8 cellular contexts compared by ENCODE assay signal in the genomic region with DNA sequence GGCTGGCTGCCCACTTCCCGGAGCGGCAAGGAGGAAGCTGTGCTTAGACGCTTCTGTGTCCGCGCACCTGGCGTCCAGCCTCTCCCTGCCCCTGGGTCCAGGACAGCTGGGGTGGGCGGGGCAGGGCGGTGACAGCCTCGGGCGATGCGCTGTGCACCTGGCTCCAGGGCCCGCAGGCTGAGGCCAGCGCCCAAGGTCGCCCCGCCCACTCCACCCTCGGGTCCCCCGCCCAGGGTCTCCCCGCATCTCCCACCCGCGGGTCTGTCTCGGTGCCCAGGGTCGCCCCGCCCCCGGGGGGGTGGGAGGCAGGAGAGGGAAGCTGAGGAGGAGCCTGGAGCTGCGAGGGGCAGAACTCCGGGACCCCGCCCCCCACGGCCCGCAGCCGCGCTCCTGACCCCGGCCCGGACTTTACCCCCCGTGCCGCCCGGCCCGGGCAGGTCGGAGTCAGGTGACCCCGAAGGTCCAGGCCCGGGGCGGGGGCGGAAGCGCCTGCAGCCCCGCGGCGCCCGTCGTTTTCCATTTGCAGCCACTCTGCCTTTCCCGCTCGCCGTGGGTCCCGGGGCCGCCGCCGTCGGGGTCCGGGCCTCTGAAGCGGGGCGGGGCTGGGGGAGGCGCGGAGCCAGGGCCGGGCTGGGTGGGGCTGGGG. TPM values are rescaled to one million over a fixed set of nuclear protein-coding genes. Genes with fewer than 3 reads are reported as not detected.
DNase-seq lines count a peak whose midpoint lies in the region; ATAC-seq and TF ChIP-seq lines count a peak whose summit lies in the region.

A gene with protein sequence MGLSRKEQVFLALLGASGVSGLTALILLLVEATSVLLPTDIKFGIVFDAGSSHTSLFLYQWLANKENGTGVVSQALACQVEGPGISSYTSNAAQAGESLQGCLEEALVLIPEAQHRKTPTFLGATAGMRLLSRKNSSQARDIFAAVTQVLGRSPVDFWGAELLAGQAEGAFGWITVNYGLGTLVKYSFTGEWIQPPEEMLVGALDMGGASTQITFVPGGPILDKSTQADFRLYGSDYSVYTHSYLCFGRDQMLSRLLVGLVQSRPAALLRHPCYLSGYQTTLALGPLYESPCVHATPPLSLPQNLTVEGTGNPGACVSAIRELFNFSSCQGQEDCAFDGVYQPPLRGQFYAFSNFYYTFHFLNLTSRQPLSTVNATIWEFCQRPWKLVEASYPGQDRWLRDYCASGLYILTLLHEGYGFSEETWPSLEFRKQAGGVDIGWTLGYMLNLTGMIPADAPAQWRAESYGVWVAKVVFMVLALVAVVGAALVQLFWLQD (minus strand): TSS at position 69 of the 646 bp plus-strand sequence. CDS start 3,072 bp downstream, outside the sequence.

- H3K79me1 ChIP-seq in trophoblast cell (ENCODE audit: low read length): no peaks in the 10 kb centered on the region

- H2AFZ ChIP-seq in ACC112 (ENCODE audit: low read length, unreplicated experiment): no peak within 1 kb of the TSS
- H2AFZ ChIP-seq in trophoblast cell (ENCODE audit: insufficient read depth, low read length, poor library complexity): peak within 1 kb of the TSS; percentile 67

- no peak within 1 kb of the TSS for H2AK5ac ChIP-seq in trophoblast cell (ENCODE audit: low read length)

- DNase-seq in SK-N-MC (ENCODE audit: low read depth, low spot score) (no peak), glomerular visceral epithelial cell (ENCODE audit: extremely low spot score) (peak; percentile 45), trophoblast cell (peak; percentile 88 to 92), dedifferentiated amniotic fluid mesenchymal stem cell (ENCODE audit: extremely low spot score) (no peak)

- no peak within 1 kb of the TSS for H4K91ac ChIP-seq in trophoblast cell (ENCODE audit: low read depth, low read length)

- H3K4me1 ChIP-seq in ACC112 (ENCODE audit: control insufficient read depth, insufficient read depth, low read length, unreplicated experiment) (peaks cover 4% of the 10 kb centered on the region), HEK293 (ENCODE audit: control insufficient read depth, insufficient read depth, low read length) (no peaks in the 10 kb centered on the region), trophoblast cell (ENCODE audit: control insufficient read depth in 1 of 2, insufficient read depth in 2 of 2, low read length in 2 of 2) (peaks cover 0 to 3% of the 10 kb centered on the region in 2 experiments)

- H3K9me3 ChIP-seq in HEK293 (ENCODE audit: control insufficient read depth, insufficient read depth, low read depth, low read length): no peaks in the 10 kb centered on the region
- H3K9me3 ChIP-seq in SK-N-MC (ENCODE audit: low read depth, low read length): no peaks in the 10 kb centered on the region
- H3K9me3 ChIP-seq in trophoblast cell (ENCODE audit: insufficient read depth, low read depth, low read length): peaks cover 3% of the 10 kb centered on the region

- no CpG with 5 or more reads among the region's 62 CpGs for WGBS in trophoblast cell (ENCODE audit: extremely low coverage, insufficient coverage, insufficient read length)

- ATAC-seq in HG02571 (IDR thresholded peaks at IDR 0.05; ENCODE audit: unreplicated experiment) (no peak), HG02763 (IDR thresholded peaks at IDR 0.05; ENCODE audit: unreplicated experiment) (no peak)

- H2BK120ac ChIP-seq in trophoblast cell (ENCODE audit: insufficient read depth, low read length, poor library complexity): no peak within 1 kb of the TSS

- H3K4me3 ChIP-seq in ACC112 (ENCODE audit: low read depth, low read length) (peak within 1 kb of the TSS; percentile 71), HEK293 (ENCODE audit: low read depth, low read length) (peak within 1 kb of the TSS; percentile 41), SK-N-MC (peak within 1 kb of the TSS; percentile 78), trophoblast cell (ENCODE audit: low read depth, low read length) (peak within 1 kb of the TSS; percentile 59)

- no peak within 1 kb of the TSS for H4K8ac ChIP-seq in trophoblast cell (ENCODE audit: low read depth, low read length)

- H3K27me3 ChIP-seq in ACC112 (ENCODE audit: insufficient read depth, low read length): no peaks in the 10 kb centered on the region
- H3K27me3 ChIP-seq in trophoblast cell (ENCODE audit: insufficient read depth, low read length): no peaks in the 10 kb centered on the region

- no peak for TF ChIP-seq CTCF in HEK293 (tag by site-specific recombination; IDR thresholded peaks at IDR 0.05)

- POLR2A ChIA-PET in HEK293 (lab: Yijun Ruan, JAX): interaction anchor here (0.6 to 3.2 kb wide), 8 partner anchors 9 to 394 kb away, joined by 3 to 16 read pairs (median 4); a partner anchor contains a TSS

- H3K4me2 ChIP-seq in trophoblast cell (ENCODE audit: low read length): peak within 1 kb of the TSS; percentile 85

- H3K23ac ChIP-seq in trophoblast cell (ENCODE audit: low read length): no peak within 1 kb of the TSS

- H4K12ac ChIP-seq in trophoblast cell (ENCODE audit: low read depth, low read length): no peak within 1 kb of the TSS

- H3K27ac ChIP-seq in ACC112 (ENCODE audit: low read depth, low read length) (no peak within 1 kb of the TSS), HEK293 (ENCODE audit: extremely low read depth, low read depth, low read length) (no peak within 1 kb of the TSS), SK-N-MC (no peak within 1 kb of the TSS), trophoblast cell (ENCODE audit: low read depth, low read length) (no peak within 1 kb of the TSS)

- no peaks in the 10 kb centered on the region for H3K36me3 ChIP-seq in ACC112 (ENCODE audit: insufficient read depth, low read length)
- H3K36me3 ChIP-seq in HEK293 (ENCODE audit: control insufficient read depth in 2 of 2, insufficient read depth in 1 of 2, low read length in 2 of 2): no peaks in the 10 kb centered on the region
- H3K36me3 ChIP-seq in SK-N-MC (ENCODE audit: insufficient read depth, low read length): no peaks in the 10 kb centered on the region
- H3K36me3 ChIP-seq in trophoblast cell (ENCODE audit: control insufficient read depth in 1 of 2, insufficient read depth in 2 of 2, low read length in 2 of 2): no peaks in the 10 kb centered on the region

- no peak within 1 kb of the TSS for H3K9ac ChIP-seq in SK-N-MC (ENCODE audit: insufficient read length)
- H3K9ac ChIP-seq in trophoblast cell (ENCODE audit: low read length): no peak within 1 kb of the TSS

- H2BK12ac ChIP-seq in trophoblast cell (ENCODE audit: low read length): no peak within 1 kb of the TSS

- H3K14ac ChIP-seq in trophoblast cell (ENCODE audit: low read length): no peak within 1 kb of the TSS

- CTCF ChIA-PET in HEK293 (lab: Yijun Ruan, JAX): interaction anchor here (0.5 to 3.9 kb wide), 4 partner anchors 18 to 154 kb away, joined by 3 to 35 read pairs (median 16); a partner anchor contains a TSS

- H2BK5ac ChIP-seq in trophoblast cell (ENCODE audit: low read depth, low read length, poor library complexity): no peak within 1 kb of the TSS

- H3K4ac ChIP-seq in trophoblast cell (ENCODE audit: low read depth, low read length): no peak within 1 kb of the TSS

- H3K79me2 ChIP-seq in ACC112 (ENCODE audit: control insufficient read depth, insufficient read depth, low read length, unreplicated experiment) (no peaks in the 10 kb centered on the region), trophoblast cell (ENCODE audit: control insufficient read depth, insufficient read depth, low read length, poor library complexity) (no peaks in the 10 kb centered on the region)

- no peak within 1 kb of the TSS for H3K18ac ChIP-seq in trophoblast cell (ENCODE audit: low read length)

TF ChIP-seq in HEK293, 187 proteins besides CTCF, POLR2A, EP300 and RAD21 (continues in another document):
- TF ChIP-seq ZNF621 (tag by site-specific recombination; IDR thresholded peaks at IDR 0.05): no peak
- TF ChIP-seq ZNF658 (tag by site-specific recombination; IDR thresholded peaks at IDR 0.05): no peak
- TF ChIP-seq ZNF416 (tag by site-specific recombination; IDR thresholded peaks at IDR 0.05): no peak
- TF ChIP-seq ZBTB7A (tag by site-specific recombination; IDR thresholded peaks at IDR 0.05; ENCODE audit: low read depth): peak; percentile 87
- TF ChIP-seq ZNF791 (tag by site-specific recombination; IDR thresholded peaks at IDR 0.05): no peak
- peak; percentile 89 for TF ChIP-seq EGR2 (tag by site-specific recombination; IDR thresholded peaks at IDR 0.05; ENCODE audit: low read depth)
- no peak for TF ChIP-seq ZNF311 (tag by site-specific recombination; IDR thresholded peaks at IDR 0.05; ENCODE audit: borderline replicate concordance)
- TF ChIP-seq ZNF2 (tag by site-specific recombination; IDR thresholded peaks at IDR 0.05): no peak
- TF ChIP-seq, protein P1, sequence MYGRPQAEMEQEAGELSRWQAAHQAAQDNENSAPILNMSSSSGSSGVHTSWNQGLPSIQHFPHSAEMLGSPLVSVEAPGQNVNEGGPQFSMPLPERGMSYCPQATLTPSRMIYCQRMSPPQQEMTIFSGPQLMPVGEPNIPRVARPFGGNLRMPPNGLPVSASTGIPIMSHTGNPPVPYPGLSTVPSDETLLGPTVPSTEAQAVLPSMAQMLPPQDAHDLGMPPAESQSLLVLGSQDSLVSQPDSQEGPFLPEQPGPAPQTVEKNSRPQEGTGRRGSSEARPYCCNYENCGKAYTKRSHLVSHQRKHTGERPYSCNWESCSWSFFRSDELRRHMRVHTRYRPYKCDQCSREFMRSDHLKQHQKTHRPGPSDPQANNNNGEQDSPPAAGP (tag by site-specific recombination; IDR thresholded peaks at IDR 0.05): peak; percentile 53; the same call in 1 of the 2 replicates
- TF ChIP-seq, protein P2, sequence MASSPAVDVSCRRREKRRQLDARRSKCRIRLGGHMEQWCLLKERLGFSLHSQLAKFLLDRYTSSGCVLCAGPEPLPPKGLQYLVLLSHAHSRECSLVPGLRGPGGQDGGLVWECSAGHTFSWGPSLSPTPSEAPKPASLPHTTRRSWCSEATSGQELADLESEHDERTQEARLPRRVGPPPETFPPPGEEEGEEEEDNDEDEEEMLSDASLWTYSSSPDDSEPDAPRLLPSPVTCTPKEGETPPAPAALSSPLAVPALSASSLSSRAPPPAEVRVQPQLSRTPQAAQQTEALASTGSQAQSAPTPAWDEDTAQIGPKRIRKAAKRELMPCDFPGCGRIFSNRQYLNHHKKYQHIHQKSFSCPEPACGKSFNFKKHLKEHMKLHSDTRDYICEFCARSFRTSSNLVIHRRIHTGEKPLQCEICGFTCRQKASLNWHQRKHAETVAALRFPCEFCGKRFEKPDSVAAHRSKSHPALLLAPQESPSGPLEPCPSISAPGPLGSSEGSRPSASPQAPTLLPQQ (tag by site-specific recombination; IDR thresholded peaks at IDR 0.05): peak; percentile 32; the same call in 1 of the 2 replicates
- TF ChIP-seq ZIC2 (tag by site-specific recombination; IDR thresholded peaks at IDR 0.05): peak; percentile 61; the same call in 1 of the 2 replicates

RNA-seq across cellular contexts. Expression of the gene that starts here (rescaled TPM):
- polyA plus RNA-seq in trophoblast cell (2013): 0.08 and 0.11 TPM in 2 replicates

Comparison
In these comparisons a context has a peak if more than half of its experiments do, and no peak if none do; other contexts are left out.
1. DNase-seq: peak in glomerular visceral epithelial cell (single experiment) and trophoblast cell (2 of 2); none in SK-N-MC (single experiment) and dedifferentiated amniotic fluid mesenchymal stem cell (single experiment).
2. Peak in every context shown above with its lines, with median percentiles within 50 percentile points of each other: H3K4me3 ChIP-seq.